ENCODE assay signal across 1 cellular context in genomic region chr16:30052671-30053372, GRCh38.
TF ChIP-seq lines count a peak whose summit lies in the region.

No MANE protein-coding gene starts in this region.

TF ChIP-seq in HepG2, 621 proteins besides CTCF, POLR2A, EP300 and RAD21 (continued from another document and continues in another):
- no peak for TF ChIP-seq CREM (IDR thresholded peaks at IDR 0.05)
- no peak for TF ChIP-seq CREM (CRISPR knock-in tag; IDR thresholded peaks at IDR 0.05)
- TF ChIP-seq ZSCAN21 (CRISPR knock-in tag; IDR thresholded peaks at IDR 0.05; ENCODE audit: borderline replicate concordance), result peak; percentile 91
- TF ChIP-seq ZNF350 (CRISPR knock-in tag; IDR thresholded peaks at IDR 0.05; ENCODE audit: borderline replicate concordance, low read depth), result peak; percentile 92; the same call in 1 of the 2 replicates
- peak; percentile 98 for TF ChIP-seq ZNF274 (CRISPR knock-in tag; IDR thresholded peaks at IDR 0.05)
- peak; percentile 40; the same call in 1 of the 2 replicates for TF ChIP-seq HMG20A (CRISPR knock-in tag; IDR thresholded peaks at IDR 0.05; ENCODE audit: borderline replicate concordance)
- peak; percentile 57; the same call in 1 of the 2 replicates for TF ChIP-seq ZNF317 (CRISPR knock-in tag; IDR thresholded peaks at IDR 0.05)
- TF ChIP-seq GFI1 (CRISPR knock-in tag; IDR thresholded peaks at IDR 0.05; ENCODE audit: borderline replicate concordance), result peak; percentile 68; the same call in 1 of the 2 replicates
- peak; percentile 91 for TF ChIP-seq GATAD1 (CRISPR knock-in tag; IDR thresholded peaks at IDR 0.05)
- peak; percentile 77 for TF ChIP-seq SIN3B (IDR thresholded peaks at IDR 0.05; ENCODE audit: low read length)
- peak; percentile 100 for TF ChIP-seq E2F1 (CRISPR knock-in tag; IDR thresholded peaks at IDR 0.05)
- TF ChIP-seq RFXAP (CRISPR knock-in tag; IDR thresholded peaks at IDR 0.05; ENCODE audit: borderline replicate concordance), result peak; percentile 97
- no peak for TF ChIP-seq TRIM22 (IDR thresholded peaks at IDR 0.05)
- peak; percentile 77 for TF ChIP-seq ZBED4 (CRISPR knock-in tag; IDR thresholded peaks at IDR 0.05; ENCODE audit: borderline replicate concordance)
- peak; percentile 78; the same call in 1 of the 2 replicates for TF ChIP-seq ZBTB33 (CRISPR knock-in tag; IDR thresholded peaks at IDR 0.05)
- peak; percentile 86 for TF ChIP-seq PTBP1 (IDR thresholded peaks at IDR 0.05; ENCODE audit: low read depth, low read length, poor library complexity, severe bottlenecking)
- TF ChIP-seq AGO2 (optimal IDR thresholded peaks at IDR 0.05; ENCODE audit: low read depth, low read length), result no peak
- TF ChIP-seq NFRKB (IDR thresholded peaks at IDR 0.05), result no peak
- peak; percentile 89; the same call in 1 of the 2 replicates for TF ChIP-seq MED13 (CRISPR knock-in tag; IDR thresholded peaks at IDR 0.05)
- TF ChIP-seq RXRB (CRISPR knock-in tag; IDR thresholded peaks at IDR 0.05; ENCODE audit: borderline replicate concordance), result peak; percentile 78
- TF ChIP-seq RFX3 (CRISPR knock-in tag; IDR thresholded peaks at IDR 0.05), result peak; percentile 100
- peak; percentile 91 for TF ChIP-seq TEAD3 (CRISPR knock-in tag; optimal IDR thresholded peaks at IDR 0.05; ENCODE audit: borderline replicate concordance)
- TF ChIP-seq JUN (CRISPR knock-in tag; IDR thresholded peaks at IDR 0.05), result peak; percentile 85; the same call in 1 of the 2 replicates
- peak; percentile 95 for TF ChIP-seq ZMYM3 (CRISPR knock-in tag; IDR thresholded peaks at IDR 0.05)
- no peak for TF ChIP-seq ARID3A (IDR thresholded peaks at IDR 0.05; ENCODE audit: low read depth, low read length)
- 0 out of 2 replicates have a peak, but pooled peaks have one; percentile 44 for TF ChIP-seq TFAP4 (IDR thresholded peaks at IDR 0.05; ENCODE audit: borderline replicate concordance, low read depth)
- peak; percentile 72 for TF ChIP-seq MLX (CRISPR knock-in tag; IDR thresholded peaks at IDR 0.05)
- peak; percentile 87 for TF ChIP-seq THRA (CRISPR knock-in tag; IDR thresholded peaks at IDR 0.05; ENCODE audit: borderline replicate concordance)
- peak; percentile 68 for TF ChIP-seq SALL2 (CRISPR knock-in tag; IDR thresholded peaks at IDR 0.05)
- peak; percentile 51; the same call in 1 of the 2 replicates for TF ChIP-seq ZBTB21 (CRISPR knock-in tag; IDR thresholded peaks at IDR 0.05)
- TF ChIP-seq ATM (IDR thresholded peaks at IDR 0.05; ENCODE audit: borderline replicate concordance), result no peak
- TF ChIP-seq GLMP (CRISPR knock-in tag; IDR thresholded peaks at IDR 0.05; ENCODE audit: borderline replicate concordance), result no peak
- TF ChIP-seq MXD4 (CRISPR knock-in tag; IDR thresholded peaks at IDR 0.05), result peak; percentile 96
- peak; percentile 94 for TF ChIP-seq TRIM24 (CRISPR knock-in tag; IDR thresholded peaks at IDR 0.05)
- TF ChIP-seq NR2C2 (CRISPR knock-in tag; IDR thresholded peaks at IDR 0.05; ENCODE audit: borderline replicate concordance), result peak; percentile 52; the same call in 1 of the 2 replicates
- TF ChIP-seq SALL1 (CRISPR knock-in tag; IDR thresholded peaks at IDR 0.05), result peak; percentile 95
- no peak; the same call in 1 of the 2 replicates for TF ChIP-seq ZNF546 (CRISPR knock-in tag; conservative IDR thresholded peaks at IDR 0.05)
- TF ChIP-seq GABPB1 (CRISPR knock-in tag; IDR thresholded peaks at IDR 0.05), result peak; percentile 86
- peak; percentile 52 for TF ChIP-seq SNAI1 (CRISPR knock-in tag; IDR thresholded peaks at IDR 0.05; ENCODE audit: borderline replicate concordance)
- TF ChIP-seq FOXO1 (CRISPR knock-in tag; IDR thresholded peaks at IDR 0.05), result peak; percentile 84
- 0 out of 2 replicates have a peak, but pooled peaks have one; percentile 89 for TF ChIP-seq GTF3A (CRISPR knock-in tag; conservative IDR thresholded peaks at IDR 0.05)
- TF ChIP-seq ZNF792 (CRISPR knock-in tag; IDR thresholded peaks at IDR 0.05), result peak; percentile 97
- peak; percentile 83 for TF ChIP-seq ZNF253 (CRISPR knock-in tag; IDR thresholded peaks at IDR 0.05; ENCODE audit: borderline replicate concordance)
- peak; percentile 99 for TF ChIP-seq ARID4A (CRISPR knock-in tag; IDR thresholded peaks at IDR 0.05; ENCODE audit: borderline replicate concordance)
